In genomic region chr11:15177491-15177890, GRCh38 we compare ENCODE assay signal across 28 cellular contexts.
"Had no signal": no experiment of that assay in that cellular context is flagged by ENCODE, and none has a peak within 500 bp of the region (broad histone marks: within the 10 kb centered on the region; RNA-seq: fewer than 3 reads in every experiment).

No MANE protein-coding gene starts in this region.

- H3K4me3 Mint-ChIP-seq: activated B cell treated with CpG ODN at 0.5 μM for 24 hours; activated CD4-positive, alpha-beta memory T cell treated with anti-CD3 and anti-CD28 coated beads for 36 hours; activated naive CD4-positive, alpha-beta T cell treated with anti-CD3 and anti-CD28 coated beads for 36 hours; activated T-cell treated with anti-CD3 and anti-CD28 coated beads, Interleukin-2, amount 50 U/mL, for 4 hours; activated T-helper 1 cell treated with anti-CD3 and anti-CD28 coated beads, Interleukin-12 subunit alpha, Interleukin-12 subunit beta, Interleukin-2, Interleukin-4 antibody, amounts not matched to agents 30 ng/mL and 10 ng/mL and 1 ng/mL, durations not matched to agents 14 hours and 24 hours and 36 hours; T-cell; T-helper 17 cell had no signal

- H3K36me3 Mint-ChIP-seq: activated CD4-positive, alpha-beta memory T cell treated with anti-CD3 and anti-CD28 coated beads for 36 hours; activated naive CD4-positive, alpha-beta T cell treated with anti-CD3 and anti-CD28 coated beads, Interleukin-2, amount 50 U/mL, for 72 hours; T-cell had no signal

- ATAC-seq: activated naive CD4-positive, alpha-beta T cell treated with anti-CD3 and anti-CD28 coated beads, Interleukin-2, amount 50 U/mL, for 72 hours; activated T-cell treated with anti-CD3 and anti-CD28 coated beads, Interleukin-2, amount 50 U/mL, for 4 hours; body of pancreas; Panc1; SK-N-SH treated with all-trans-retinoic acid at 6 μM for 48 hours; T-cell; T-helper 17 cell had no signal

- H3K27ac Mint-ChIP-seq: activated B cell treated with CpG ODN at 0.5 μM for 24 hours; activated CD4-positive, alpha-beta memory T cell treated with anti-CD3 and anti-CD28 coated beads for 36 hours; activated naive CD4-positive, alpha-beta T cell treated with anti-CD3 and anti-CD28 coated beads for 36 hours; activated naive CD4-positive, alpha-beta T cell treated with anti-CD3 and anti-CD28 coated beads, Interleukin-2, amount 50 U/mL, for 72 hours; activated T-helper 1 cell treated with anti-CD3 and anti-CD28 coated beads, Interleukin-12 subunit alpha, Interleukin-12 subunit beta, Interleukin-2, Interleukin-4 antibody, amounts not matched to agents 30 ng/mL and 10 ng/mL and 1 ng/mL, durations not matched to agents 14 hours and 24 hours and 36 hours; T-cell; T-helper 17 cell had no signal

- DNase-seq: activated B cell treated with CpG ODN at 0.5 μM for 24 hours; activated CD4-positive, alpha-beta memory T cell treated with anti-CD3 and anti-CD28 coated beads for 36 hours; activated CD4-positive, alpha-beta T cell treated with anti-CD3 and anti-CD28 coated beads for 4 hours; activated CD4-positive, alpha-beta T cell treated with anti-CD3 and anti-CD28 coated beads, Interleukin-2, amount 50 U/mL, for 1 hour; activated CD4-positive, CD25-positive, alpha-beta regulatory T cell treated with anti-CD3 and anti-CD28 coated beads, Interleukin-2, amount 50 U/mL, for 72 hours; activated CD8-positive, alpha-beta memory T cell treated with anti-CD3 and anti-CD28 coated beads, Interleukin-2, amount 50 U/mL, for 4 hours; activated gamma-delta T cell treated with Interleukin-2 at 50 U/mL for 16 hours; activated naive CD4-positive, alpha-beta T cell treated with anti-CD3 and anti-CD28 coated beads for 36 hours; activated T-cell treated with anti-CD3 and anti-CD28 coated beads for 4 hours; activated T-cell treated with anti-CD3 and anti-CD28 coated beads, Interleukin-2, amount 50 U/mL, for 4 hours; adrenal gland; body of pancreas; MM.1S; MV-4-11; NCI-H1092; NCI-H1436 treated with DMSO at 0.1 percent for 48 hours; NCI-H1694 treated with DMSO at 0.1 percent for 48 hours; NCI-H2081; NCI-H345; NCI-H524 treated with DMSO at 0.1 percent for 48 hours; SHP77; T-cell; T-helper 17 cell; T-helper 9 cell had no signal

- H3K9me3 Mint-ChIP-seq: activated B cell treated with CpG ODN at 0.5 μM for 24 hours; activated CD4-positive, alpha-beta memory T cell treated with anti-CD3 and anti-CD28 coated beads for 36 hours; activated naive CD4-positive, alpha-beta T cell treated with anti-CD3 and anti-CD28 coated beads for 36 hours; activated naive CD4-positive, alpha-beta T cell treated with anti-CD3 and anti-CD28 coated beads, Interleukin-2, amount 50 U/mL, for 72 hours; activated T-cell treated with anti-CD3 and anti-CD28 coated beads, Interleukin-2, amount 50 U/mL, for 4 hours; activated T-helper 1 cell treated with anti-CD3 and anti-CD28 coated beads, Interleukin-12 subunit alpha, Interleukin-12 subunit beta, Interleukin-2, Interleukin-4 antibody, amounts not matched to agents 30 ng/mL and 10 ng/mL and 1 ng/mL, durations not matched to agents 14 hours and 24 hours and 36 hours; T-cell had no signal

- H3K4me1 Mint-ChIP-seq: activated B cell treated with CpG ODN at 0.5 μM for 24 hours, T-cell had no signal
